ENCODE assay signal across 26 cellular contexts in the genomic region with DNA sequence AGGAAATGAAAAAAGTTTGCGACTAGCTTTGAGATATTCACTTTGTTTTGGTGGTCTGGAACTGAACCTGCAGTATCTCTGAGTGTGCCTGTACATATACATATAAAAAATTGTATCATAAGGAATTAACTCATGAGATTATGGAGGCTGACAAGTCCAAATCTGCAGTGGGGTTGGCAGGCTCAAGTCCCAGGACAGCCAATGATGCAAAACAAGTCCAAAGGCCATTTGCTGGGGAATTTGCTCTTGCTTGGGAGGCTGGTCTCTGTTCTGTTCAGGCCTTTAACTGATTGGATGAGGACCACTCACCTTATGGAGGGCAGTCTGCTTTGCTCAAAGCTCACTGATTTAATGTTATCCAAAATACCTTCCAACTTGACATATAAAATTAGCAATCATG.
DNase-seq lines count a peak whose midpoint lies in the region; ATAC-seq, FAIRE-seq and TF ChIP-seq lines count a peak whose summit lies in the region.
"Had no signal": no experiment of that assay in that cellular context is flagged by ENCODE, and none has a peak within 500 bp of the region (broad histone marks: within the 10 kb centered on the region; RNA-seq: fewer than 3 reads in every experiment).

No MANE protein-coding gene starts in this region.

- no peak overlapping the region for H3K9ac ChIP-seq in IMR-90 (ENCODE audit: low read depth, low read length)
- H3K9ac ChIP-seq: BLaER1 treated with 17β-estradiol and CSF1 and Interleukin-3, amounts not matched to agents 10 nM and 100 nM had no signal

- no peak overlapping the region for H3K18ac ChIP-seq in IMR-90 (ENCODE audit: low read depth, low read length)

- no peaks in the 10 kb centered on the region; the same call in 1 of the 2 replicates for H3K9me1 ChIP-seq in IMR-90 (ENCODE audit: insufficient read depth, low read length)

- CTCF ChIA-PET in IMR-90 (lab: Yijun Ruan, JAX), result interaction anchor here (0.7 kb wide), 1 partner anchor 181 kb away, joined by 3 read pairs; no protein-coding TSS in a partner anchor

- peak overlapping the region; percentile 42; the same call in 1 of the 2 replicates for H2AK5ac ChIP-seq in IMR-90 (ENCODE audit: low read depth, low read length)

- ATAC-seq in IMR-90 (ENCODE audit: low read depth) (no peak), left colon (peak; percentile 17), mucosa of descending colon (peak; percentile 27), HG02623 (IDR thresholded peaks at IDR 0.05; ENCODE audit: unreplicated experiment) (no peak)
- ATAC-seq: A549, GM12878 had no signal

- TF ChIP-seq RAD21 in IMR-90 (IDR thresholded peaks at IDR 0.05; ENCODE audit: low read length), result no peak

- peaks cover 9% of the 10 kb centered on the region for H3K4me1 Mint-ChIP-seq in glutamatergic neuron (ENCODE audit: low read depth, unreplicated experiment)

- H3K56ac ChIP-seq in IMR-90 (ENCODE audit: extremely low read depth, insufficient read depth, low read length), result no peak overlapping the region

- DNase-seq in IMR-90, result no peak
- no peak for DNase-seq in left colon
- DNase-seq in mucosa of descending colon, result no peak
- DNase-seq in small intestine, result peak; percentile 37
- DNase-seq in glutamatergic neuron, result no peak
- no peak for DNase-seq in head of caudate nucleus
- DNase-seq: 8988T; ACHN; AML-193; BE2C; CD4-positive, alpha-beta T cell; CD8-positive, alpha-beta memory T cell; DMS 273 treated with DMSO at 0.1 percent for 48 hours; DMS79; EL; GDM1; GOT3; H7; HCEC 1CT had no signal

- peak overlapping the region; percentile 34; the same call in 1 of the 2 replicates for H4K91ac ChIP-seq in IMR-90 (ENCODE audit: insufficient read depth, low read depth, low read length)

- peak overlapping the region; percentile 72; the same call in 1 of the 2 replicates for H2BK120ac ChIP-seq in IMR-90 (ENCODE audit: low read depth, low read length)

- dilution Hi-C loops in IMR-90 (cut with HindIII; ENCODE audit: low sequenced_read_pairs, unreplicated experiment), result no loop called here

- H3K27me3 Mint-ChIP-seq in glutamatergic neuron (ENCODE audit: unreplicated experiment), result no peaks in the 10 kb centered on the region
- H3K27me3 Mint-ChIP-seq: CD4-positive, alpha-beta T cell had no signal

- no TSS peak for BruUV-seq in IMR-90 (replicated peaks; lab: Mats Ljungman, UMichigan)

- in situ Hi-C loops in IMR-90 (cut with MboI; ENCODE audit: low sequenced_read_pairs), result loop anchor here (25.0 kb wide), 1 partner anchor 1546 kb away; a partner anchor contains a TSS

- H3K9me3 ChIP-seq in IMR-90 (ENCODE audit: control insufficient read depth, insufficient read depth, low read length) (no peaks in the 10 kb centered on the region), mucosa of descending colon (no peaks in the 10 kb centered on the region), small intestine (ENCODE audit: control insufficient read depth, low read depth) (no peaks in the 10 kb centered on the region)
- H3K9me3 ChIP-seq: A549, BE2C had no signal

- H3K36me3 ChIP-seq in IMR-90 (ENCODE audit: control insufficient read depth, insufficient read depth, low read length) (no peaks in the 10 kb centered on the region), mucosa of descending colon (ENCODE audit: low read depth) (no peaks in the 10 kb centered on the region), small intestine (ENCODE audit: control insufficient read depth in 2 of 2, insufficient read depth in 2 of 2, low read length in 2 of 2) (peaks cover 0 to 2% of the 10 kb centered on the region in 2 donors)
- H3K36me3 ChIP-seq: BE2C; BLaER1 treated with 17β-estradiol and CSF1 and Interleukin-3, amounts not matched to agents 10 nM and 100 nM had no signal

- no peaks in the 10 kb centered on the region for H4K20me1 ChIP-seq in IMR-90 (ENCODE audit: insufficient read depth, low read length)
- H4K20me1 ChIP-seq: BLaER1 treated with 17β-estradiol and CSF1 and Interleukin-3, amounts not matched to agents 10 nM and 100 nM had no signal

- H3K4me3 ChIP-seq in IMR-90 (ENCODE audit: insufficient read depth, low read depth, low read length) (no peak overlapping the region), mucosa of descending colon (no peak overlapping the region), small intestine (ENCODE audit: low read depth in 1 of 2, low read length in 2 of 2) (no peak overlapping the region)
- H3K4me3 ChIP-seq: A549; BLaER1 treated with 17β-estradiol and CSF1 and Interleukin-3, amounts not matched to agents 10 nM and 100 nM; GM12878 had no signal

- no peak overlapping the region for H3K27ac Mint-ChIP-seq in glutamatergic neuron (ENCODE audit: unreplicated experiment)
- H3K27ac Mint-ChIP-seq: CD14-positive monocyte; CD4-positive, alpha-beta T cell; CD8-positive, alpha-beta memory T cell had no signal

- no peak for FAIRE-seq in small intestine (lab: Jason Lieb, UNC)
- FAIRE-seq: A549, D721Med, GM12878, GM18507 had no signal

- peak overlapping the region; percentile 92; the same call in 1 of the 2 replicates for H2BK20ac ChIP-seq in IMR-90 (ENCODE audit: low read depth, low read length)

- H2AK9ac ChIP-seq in IMR-90 (replicated peaks; ENCODE audit: low read depth, low read length, poor library complexity), result no peak overlapping the region

- H3K4ac ChIP-seq in IMR-90 (ENCODE audit: low read depth, low read length), result peak overlapping the region; percentile 41

- H3K4me1 ChIP-seq in IMR-90 (ENCODE audit: control insufficient read depth, insufficient read depth, low read length) (peaks cover 3% of the 10 kb centered on the region; the same call in 1 of the 2 replicates), mucosa of descending colon (ENCODE audit: low read depth) (no peaks in the 10 kb centered on the region), small intestine (ENCODE audit: control insufficient read depth in 2 of 2, insufficient read depth in 1 of 2, low read depth in 1 of 2, low read length in 1 of 2) (peaks cover 2 to 6% of the 10 kb centered on the region in 2 donors)
- H3K4me1 ChIP-seq: BE2C had no signal

- H3K9me3 Mint-ChIP-seq in glutamatergic neuron (ENCODE audit: unreplicated experiment), result peaks cover 7% of the 10 kb centered on the region
- H3K9me3 Mint-ChIP-seq: CD4-positive, alpha-beta T cell; CD8-positive, alpha-beta memory T cell had no signal

- H3K79me1 ChIP-seq in IMR-90 (ENCODE audit: low read depth in 1 of 2, low read length in 2 of 2), result no peaks in the 10 kb centered on the region

- intact Hi-C loops in IMR-90 (cut with micrococcal nuclease) (no loop called here), left colon (cut with DNase I, micrococcal nuclease) (no loop called here), mucosa of descending colon (cut with DNase I, micrococcal nuclease) (no loop called here), head of caudate nucleus (cut with DNase I) (no loop called here)

- no peak overlapping the region for H3K23ac ChIP-seq in IMR-90 (ENCODE audit: low read depth, low read length)

- no CpG with 5 or more reads among the region's 1 CpG for WGBS in IMR-90 (ENCODE audit: extremely low coverage in 2 of 2, insufficient read length in 1 of 2), 2 experiments
- 94 to 100% (median 95%) methylated on average over 1 of the region's 1 CpG for WGBS in small intestine, 3 donors

- H3K14ac ChIP-seq in IMR-90 (replicated peaks; ENCODE audit: low read depth, low read length), result peak overlapping the region; percentile 10

- TF ChIP-seq POLR2A in IMR-90 (IDR thresholded peaks at IDR 0.05; ENCODE audit: low read depth, low read length), result no peak

- H2BK15ac ChIP-seq in IMR-90 (ENCODE audit: low read depth, low read length), result peak overlapping the region; percentile 33; the same call in 1 of the 3 replicates

- no peak overlapping the region for H2BK5ac ChIP-seq in IMR-90 (ENCODE audit: low read depth, low read length, poor library complexity, severe bottlenecking)

- H2AFZ ChIP-seq in IMR-90 (replicated peaks; ENCODE audit: low read length, poor library complexity), result no peak overlapping the region

- H3K4me2 ChIP-seq in IMR-90 (ENCODE audit: low read depth, low read length), result no peak overlapping the region
- H3K4me2 ChIP-seq: A549 had no signal

- H3K36me3 Mint-ChIP-seq in glutamatergic neuron (ENCODE audit: unreplicated experiment), result no peaks in the 10 kb centered on the region
- H3K36me3 Mint-ChIP-seq: CD8-positive, alpha-beta memory T cell had no signal

- no peak overlapping the region for H3K27ac ChIP-seq in IMR-90 (ENCODE audit: insufficient read depth, low read length)
- H3K27ac ChIP-seq in small intestine (ENCODE audit: low read depth in 1 of 2, low read length in 1 of 2), result no peak overlapping the region
- H3K27ac ChIP-seq: A549 had no signal

- H3K27me3 ChIP-seq in IMR-90 (ENCODE audit: control insufficient read depth, insufficient read depth, low read length), result no peaks in the 10 kb centered on the region
- no peaks in the 10 kb centered on the region for H3K27me3 ChIP-seq in small intestine (ENCODE audit: control insufficient read depth in 2 of 2, insufficient read depth in 2 of 2, low read length in 2 of 2)
- H3K27me3 ChIP-seq: BE2C; BLaER1 treated with 17β-estradiol and CSF1 and Interleukin-3, amounts not matched to agents 10 nM and 100 nM had no signal

- POLR2A ChIA-PET in IMR-90 (lab: Charles Lee; ENCODE audit: unreplicated experiment), result no interaction called here

- no peak for TF ChIP-seq CTCF in IMR-90 (conservative IDR thresholded peaks at IDR 0.05; ENCODE audit: low read depth, low read length)
- no peak for TF ChIP-seq CTCF in mucosa of descending colon (IDR thresholded peaks at IDR 0.05)
- TF ChIP-seq CTCF in glutamatergic neuron (IDR thresholded peaks at IDR 0.05; ENCODE audit: partially characterized antibody, unreplicated experiment), result no peak

- peak overlapping the region; percentile 54 to 78; a peak in 1 of 4 replicates for H4K8ac ChIP-seq in IMR-90 (ENCODE audit: low read depth in 2 of 2, low read length in 2 of 2)

- H3K4me3 Mint-ChIP-seq in glutamatergic neuron (ENCODE audit: unreplicated experiment), result no peak overlapping the region
- H3K4me3 Mint-ChIP-seq: CD14-positive monocyte; CD4-positive, alpha-beta T cell; CD8-positive, alpha-beta memory T cell had no signal

- H4K5ac ChIP-seq in IMR-90 (ENCODE audit: low read depth, low read length), result no peak overlapping the region

TF ChIP-seq in IMR-90, 13 proteins besides CTCF, POLR2A, EP300 and RAD21 (continues in another document):
- TF ChIP-seq NFE2L2 (IDR thresholded peaks at IDR 0.05; ENCODE audit: low read depth, low read length) (no peak), RCOR1 (IDR thresholded peaks at IDR 0.05; ENCODE audit: insufficient replicate concordance, low read length) (no peak), RFX5 (IDR thresholded peaks at IDR 0.05; ENCODE audit: low read depth, low read length) (no peak), MAFK (IDR thresholded peaks at IDR 0.05; ENCODE audit: low read depth, low read length) (no peak), MAZ (IDR thresholded peaks at IDR 0.05; ENCODE audit: borderline replicate concordance, low read depth, low read length) (no peak), CEBPB (IDR thresholded peaks at IDR 0.05; ENCODE audit: low read depth, low read length) (no peak), CHD1 (IDR thresholded peaks at IDR 0.05; ENCODE audit: low read depth, low read length) (no peak), BHLHE40 (IDR thresholded peaks at IDR 0.05; ENCODE audit: low read depth, low read length) (no peak)

Comparison
In these comparisons a context has a peak if more than half of its experiments do, and no peak if none do; other contexts are left out.
1. ATAC-seq: peak in left colon (single experiment) and mucosa of descending colon (single experiment); none in IMR-90 (single experiment) and HG02623 (single experiment).